Comparison of ENCODE assay signal across 1 cellular context in genomic region chr3:66464512-66464894, GRCh38.
TF ChIP-seq lines count a peak whose summit lies in the region.

No MANE protein-coding gene starts in this region.

TF ChIP-seq in K562, 482 proteins besides CTCF, POLR2A, EP300 and RAD21:
- no peak for TF ChIP-seq CEBPG (CRISPR knock-in tag; IDR thresholded peaks at IDR 0.05)
- TF ChIP-seq CEBPG (tag; conservative IDR thresholded peaks at IDR 0.05 in 1 of 2, IDR thresholded peaks at IDR 0.05 in 1 of 2), result peak; percentile 26 to 48; a peak in 2 of 4 replicates
- TF ChIP-seq KAT2B (IDR thresholded peaks at IDR 0.05; ENCODE audit: low read depth, low read length), result no peak
- TF ChIP-seq MCM2 (IDR thresholded peaks at IDR 0.05; ENCODE audit: low read depth), result no peak
- TF ChIP-seq CEBPB (tag; IDR thresholded peaks at IDR 0.05), result peak; percentile 48
